In the genomic region with DNA sequence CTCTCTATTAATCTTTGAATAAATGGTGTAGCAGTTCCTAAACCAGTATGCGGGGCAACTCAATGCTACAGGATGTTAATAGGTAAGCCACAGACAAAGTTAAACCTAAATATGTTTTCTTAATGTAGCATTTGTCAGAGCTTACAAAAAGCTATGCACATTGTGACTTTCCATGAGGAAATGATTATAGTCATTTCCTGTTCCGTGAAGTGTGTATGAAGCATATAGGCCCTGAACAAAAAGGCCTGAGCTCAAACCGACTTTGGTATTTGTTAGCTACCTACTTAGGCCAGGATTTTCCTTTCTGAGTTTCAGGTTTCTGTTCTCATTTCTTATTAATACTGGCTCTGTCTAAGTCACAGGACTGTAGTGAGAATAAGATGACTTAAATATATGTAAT, we compare ENCODE assay signal across 8 cellular contexts. TPM values are rescaled to one million over a fixed set of nuclear protein-coding genes. Genes with fewer than 3 reads are reported as not detected.
DNase-seq lines count a peak whose midpoint lies in the region; ATAC-seq and TF ChIP-seq lines count a peak whose summit lies in the region.

No MANE protein-coding gene starts in this region.

- 32 to 58% (median 42%) methylated on average over 3 of the region's 3 CpGs for WGBS in spleen, 5 donors

- no peak overlapping the region for H3K4me3 ChIP-seq in OCI-LY7 (ENCODE audit: low read depth, low read length, poor library complexity, severe bottlenecking)
- H3K4me3 ChIP-seq in spleen: no peak overlapping the region
- H3K4me3 ChIP-seq in dorsolateral prefrontal cortex: no peak overlapping the region

- H3K9me3 ChIP-seq in OCI-LY7 (ENCODE audit: low read length) (peaks cover 19% of the 10 kb centered on the region), spleen (peaks cover 0 to 20% (median 17%) of the 10 kb centered on the region in 8 donors)

- POLR2A ChIA-PET in activated CD4-positive, alpha-beta T cell treated with anti-CD3 and anti-CD28 coated beads, Interleukin-2, amount 10 ng/mL, durations not matched to agents 7 days and 5 days (lab: Charles Lee): interaction anchor here (1.0 kb wide), 2 partner anchors 8 to 10 kb away, joined by 3 read pairs; no protein-coding TSS in a partner anchor
- POLR2A ChIA-PET in OCI-LY7 (lab: Charles Lee): interaction anchor here (0.8 to 2.6 kb wide), 6 partner anchors 8 to 220 kb away, joined by 3 to 38 read pairs (median 3); a partner anchor contains a TSS

- H3K27ac ChIP-seq in OCI-LY7 (ENCODE audit: low read depth, low read length, poor library complexity, severe bottlenecking) (peak overlapping the region; percentile 21), spleen (peak overlapping the region; percentile 48 to 96 (median 76)), dorsolateral prefrontal cortex (no peak overlapping the region)

- peaks cover 65% of the 10 kb centered on the region for H3K4me1 Mint-ChIP-seq in activated CD4-positive, alpha-beta T cell treated with anti-CD3 and anti-CD28 coated beads, Interleukin-2, amount 10 ng/mL, durations not matched to agents 7 days and 5 days

- BruUV-seq in OCI-LY7 (replicated peaks; lab: Mats Ljungman, UMichigan): no TSS peak

- H3K79me2 ChIP-seq in OCI-LY7 (ENCODE audit: insufficient read depth, low read depth, low read length): no peaks in the 10 kb centered on the region

- H3K36me3 ChIP-seq in OCI-LY7 (ENCODE audit: insufficient read depth, low read length): peaks cover 13% of the 10 kb centered on the region
- no peaks in the 10 kb centered on the region for H3K36me3 ChIP-seq in spleen

- no peak for TF ChIP-seq CTCF in OCI-LY7 (conservative IDR thresholded peaks at IDR 0.05; ENCODE audit: low read length)
- TF ChIP-seq CTCF in spleen (IDR thresholded peaks at IDR 0.05 in 8 of 11, conservative IDR thresholded peaks at IDR 0.05 in 3 of 11): no peak
- TF ChIP-seq CTCF in dorsolateral prefrontal cortex (IDR thresholded peaks at IDR 0.05 in 54 of 56, conservative IDR thresholded peaks at IDR 0.05 in 2 of 56; ENCODE audit: low read depth in 1 of 56, partially characterized antibody in 56 of 56): no peak

- H3K9me3 Mint-ChIP-seq in activated CD4-positive, alpha-beta T cell treated with anti-CD3 and anti-CD28 coated beads, Interleukin-2, amount 10 ng/mL, durations not matched to agents 7 days and 5 days: peaks cover 20% of the 10 kb centered on the region

- DNase-seq in activated CD4-positive, alpha-beta T cell treated with anti-CD3 and anti-CD28 coated beads, Interleukin-2, amount 10 ng/mL, durations not matched to agents 7 days and 5 days: peak; percentile 13
- DNase-seq in activated CD4-positive, alpha-beta T cell treated with anti-CD3 and anti-CD28 coated beads, Interleukin-2, amount 50 U/mL, for 1 hour: no peak
- DNase-seq in OCI-LY7 (ENCODE audit: low spot score) (peak; percentile 35), spleen (no peak), NCI-H345 (lab: John Stamatoyannopoulos, UW) (no peak), dorsolateral prefrontal cortex (no peak), HK-2 (ENCODE audit: unreplicated experiment) (no peak)

- H4K20me1 ChIP-seq in OCI-LY7 (ENCODE audit: insufficient read depth, low read length): no peaks in the 10 kb centered on the region

- H3K27ac Mint-ChIP-seq in activated CD4-positive, alpha-beta T cell treated with anti-CD3 and anti-CD28 coated beads, Interleukin-2, amount 10 ng/mL, durations not matched to agents 7 days and 5 days: peak overlapping the region; percentile 80

- H3K27me3 Mint-ChIP-seq in activated CD4-positive, alpha-beta T cell treated with anti-CD3 and anti-CD28 coated beads, Interleukin-2, amount 10 ng/mL, durations not matched to agents 7 days and 5 days: no peaks in the 10 kb centered on the region

- no peaks in the 10 kb centered on the region for H3K9me2 ChIP-seq in OCI-LY7 (ENCODE audit: insufficient read depth, low read length)

- H3K4me1 ChIP-seq in OCI-LY7 (ENCODE audit: insufficient read depth, low read length, poor library complexity, severe bottlenecking) (peaks cover 28% of the 10 kb centered on the region), spleen (peaks cover 11 to 80% (median 47%) of the 10 kb centered on the region in 6 donors)

- no peak overlapping the region for H2AFZ ChIP-seq in OCI-LY7 (ENCODE audit: low read length)

- H3K27me3 ChIP-seq in spleen (replicated peaks in 1 of 7) (no peaks in the 10 kb centered on the region), dorsolateral prefrontal cortex (peaks cover 0 to 4% (median 0%) of the 10 kb centered on the region in 45 donors)

- no peak overlapping the region for H3K4me3 Mint-ChIP-seq in activated CD4-positive, alpha-beta T cell treated with anti-CD3 and anti-CD28 coated beads, Interleukin-2, amount 10 ng/mL, durations not matched to agents 7 days and 5 days

- H3K36me3 Mint-ChIP-seq in activated CD4-positive, alpha-beta T cell treated with anti-CD3 and anti-CD28 coated beads, Interleukin-2, amount 10 ng/mL, durations not matched to agents 7 days and 5 days (ENCODE audit: low read depth): peaks cover 30% of the 10 kb centered on the region

- 0 out of 2 replicates have a peak overlapping the region, but pooled peaks have one; percentile 14 for H3K4me2 ChIP-seq in OCI-LY7 (ENCODE audit: low read length)

- ATAC-seq in HG02678 (IDR thresholded peaks at IDR 0.05; ENCODE audit: unreplicated experiment): peak; percentile 91

- TF ChIP-seq POLR2A in spleen (IDR thresholded peaks at IDR 0.05): no peak

- CTCF ChIA-PET in activated CD4-positive, alpha-beta T cell treated with anti-CD3 and anti-CD28 coated beads, Interleukin-2, amount 10 ng/mL, durations not matched to agents 7 days and 5 days (lab: Charles Lee): interaction anchor here (0.7 to 1.7 kb wide), 5 partner anchors 8 to 68 kb away, joined by 3 to 7 read pairs (median 4); a partner anchor contains a TSS
- CTCF ChIA-PET in OCI-LY7 (lab: Charles Lee; ENCODE audit: unreplicated experiment): interaction anchor here (0.7 to 1.0 kb wide), 2 partner anchors 10 to 70 kb away, joined by 3 to 5 read pairs; no protein-coding TSS in a partner anchor

- intact Hi-C loops in OCI-LY7 (cut with micrococcal nuclease; ENCODE audit: unreplicated experiment) (no loop called here), spleen (cut with DNase I; ENCODE audit: low total_unique reads) (no loop called here), dorsolateral prefrontal cortex (cut with DNase I) (no loop called here)

RNA-seq across cellular contexts. Expression of a gene that starts 14.2 kb away (rescaled TPM):
- total RNA-seq in activated CD4-positive, alpha-beta T cell treated with anti-CD3 and anti-CD28 coated beads, Interleukin-2, amount 10 ng/mL, durations not matched to agents 7 days and 5 days: under 1 TPM; 0.10 TPM
- not detected in 2 replicates for total RNA-seq in OCI-LY7 (2014; rRNA removed; shearing (Covaris generic))
- total RNA-seq in OCI-LY7 (2022): not detected in 2 replicates
- 1 to 10 TPM in 5 of 7 donors, under 1 TPM in 2; 0.17 to 2.2 (median 1.1) TPM for total RNA-seq in spleen
- under 1 TPM in 2 of 3 donors, not detected in 1; 0.14 to 0.28 TPM for polyA plus RNA-seq in spleen
- under 1 TPM in 1 of 120 experiments, not detected in 119; 0.19 TPM for total RNA-seq in dorsolateral prefrontal cortex

RNA-seq across cellular contexts. Expression of a gene that starts 44.3 kb away (rescaled TPM):
- total RNA-seq in activated CD4-positive, alpha-beta T cell treated with anti-CD3 and anti-CD28 coated beads, Interleukin-2, amount 10 ng/mL, durations not matched to agents 7 days and 5 days: not detected
- not detected in 2 replicates for total RNA-seq in OCI-LY7 (2014; rRNA removed; shearing (Covaris generic))
- total RNA-seq in OCI-LY7 (2022): not detected in 2 replicates
- under 1 TPM in 1 of 7 donors, not detected in 6; 0.30 TPM for total RNA-seq in spleen
- polyA plus RNA-seq in spleen: not detected
- under 1 TPM in 8 of 120 experiments, not detected in 112; 0.28 to 0.56 (median 0.32) TPM for total RNA-seq in dorsolateral prefrontal cortex

Comparison
In these comparisons a context has a peak if more than half of its experiments do, and no peak if none do; other contexts are left out.
1. DNase-seq: peak in activated CD4-positive, alpha-beta T cell treated with anti-CD3 and anti-CD28 coated beads, Interleukin-2, amount 10 ng/mL, durations not matched to agents 7 days and 5 days (single experiment) and OCI-LY7 (single experiment); none in activated CD4-positive, alpha-beta T cell treated with anti-CD3 and anti-CD28 coated beads, Interleukin-2, amount 50 U/mL, for 1 hour (single experiment), spleen (single experiment), NCI-H345 (single experiment), dorsolateral prefrontal cortex (0 of 10) and HK-2 (single experiment).
2. H3K27ac ChIP-seq: peak in OCI-LY7 (single experiment) and spleen (8 of 8); none in dorsolateral prefrontal cortex (0 of 59).